Comparison of ENCODE assay signal across 1 cellular context in the genomic region with DNA sequence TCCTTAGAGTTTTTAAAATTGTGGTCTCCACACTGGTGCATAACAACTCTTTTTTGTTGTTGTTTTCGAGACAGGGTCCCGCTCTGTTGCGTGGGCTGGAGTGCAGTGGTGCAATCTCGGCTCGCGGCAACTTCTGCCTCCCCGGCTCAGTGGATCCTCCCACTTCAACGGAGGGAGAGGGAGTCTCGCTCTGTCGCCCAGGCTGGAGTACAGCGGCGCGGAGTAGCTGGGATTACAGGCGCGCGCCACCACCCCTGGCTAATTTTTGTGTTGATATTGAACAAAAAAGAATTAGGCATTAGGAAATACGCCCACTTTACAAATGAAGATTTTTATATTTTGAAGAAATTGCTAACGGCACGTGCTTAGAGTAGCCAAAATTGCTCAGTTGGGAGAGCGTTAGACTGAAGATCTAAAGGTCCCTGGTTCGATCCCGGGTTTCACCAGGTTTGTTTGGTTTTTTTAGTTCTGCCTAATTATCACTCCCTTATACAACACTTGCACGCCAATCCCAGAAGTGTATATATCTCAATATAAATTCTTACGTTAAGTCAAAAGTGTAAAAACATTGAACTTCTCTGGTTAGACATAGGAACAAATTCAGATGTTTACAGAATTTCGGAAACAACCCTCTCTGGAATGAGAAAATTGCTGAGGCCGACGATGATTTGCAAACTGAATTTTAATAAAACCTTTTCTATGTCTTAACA.
TF ChIP-seq lines count a peak whose summit lies in the region.

No MANE protein-coding gene starts in this region.

TF ChIP-seq in K562, 482 proteins besides CTCF, POLR2A, EP300 and RAD21 (continued from another document and continues in another):
- TF ChIP-seq, protein P1, sequence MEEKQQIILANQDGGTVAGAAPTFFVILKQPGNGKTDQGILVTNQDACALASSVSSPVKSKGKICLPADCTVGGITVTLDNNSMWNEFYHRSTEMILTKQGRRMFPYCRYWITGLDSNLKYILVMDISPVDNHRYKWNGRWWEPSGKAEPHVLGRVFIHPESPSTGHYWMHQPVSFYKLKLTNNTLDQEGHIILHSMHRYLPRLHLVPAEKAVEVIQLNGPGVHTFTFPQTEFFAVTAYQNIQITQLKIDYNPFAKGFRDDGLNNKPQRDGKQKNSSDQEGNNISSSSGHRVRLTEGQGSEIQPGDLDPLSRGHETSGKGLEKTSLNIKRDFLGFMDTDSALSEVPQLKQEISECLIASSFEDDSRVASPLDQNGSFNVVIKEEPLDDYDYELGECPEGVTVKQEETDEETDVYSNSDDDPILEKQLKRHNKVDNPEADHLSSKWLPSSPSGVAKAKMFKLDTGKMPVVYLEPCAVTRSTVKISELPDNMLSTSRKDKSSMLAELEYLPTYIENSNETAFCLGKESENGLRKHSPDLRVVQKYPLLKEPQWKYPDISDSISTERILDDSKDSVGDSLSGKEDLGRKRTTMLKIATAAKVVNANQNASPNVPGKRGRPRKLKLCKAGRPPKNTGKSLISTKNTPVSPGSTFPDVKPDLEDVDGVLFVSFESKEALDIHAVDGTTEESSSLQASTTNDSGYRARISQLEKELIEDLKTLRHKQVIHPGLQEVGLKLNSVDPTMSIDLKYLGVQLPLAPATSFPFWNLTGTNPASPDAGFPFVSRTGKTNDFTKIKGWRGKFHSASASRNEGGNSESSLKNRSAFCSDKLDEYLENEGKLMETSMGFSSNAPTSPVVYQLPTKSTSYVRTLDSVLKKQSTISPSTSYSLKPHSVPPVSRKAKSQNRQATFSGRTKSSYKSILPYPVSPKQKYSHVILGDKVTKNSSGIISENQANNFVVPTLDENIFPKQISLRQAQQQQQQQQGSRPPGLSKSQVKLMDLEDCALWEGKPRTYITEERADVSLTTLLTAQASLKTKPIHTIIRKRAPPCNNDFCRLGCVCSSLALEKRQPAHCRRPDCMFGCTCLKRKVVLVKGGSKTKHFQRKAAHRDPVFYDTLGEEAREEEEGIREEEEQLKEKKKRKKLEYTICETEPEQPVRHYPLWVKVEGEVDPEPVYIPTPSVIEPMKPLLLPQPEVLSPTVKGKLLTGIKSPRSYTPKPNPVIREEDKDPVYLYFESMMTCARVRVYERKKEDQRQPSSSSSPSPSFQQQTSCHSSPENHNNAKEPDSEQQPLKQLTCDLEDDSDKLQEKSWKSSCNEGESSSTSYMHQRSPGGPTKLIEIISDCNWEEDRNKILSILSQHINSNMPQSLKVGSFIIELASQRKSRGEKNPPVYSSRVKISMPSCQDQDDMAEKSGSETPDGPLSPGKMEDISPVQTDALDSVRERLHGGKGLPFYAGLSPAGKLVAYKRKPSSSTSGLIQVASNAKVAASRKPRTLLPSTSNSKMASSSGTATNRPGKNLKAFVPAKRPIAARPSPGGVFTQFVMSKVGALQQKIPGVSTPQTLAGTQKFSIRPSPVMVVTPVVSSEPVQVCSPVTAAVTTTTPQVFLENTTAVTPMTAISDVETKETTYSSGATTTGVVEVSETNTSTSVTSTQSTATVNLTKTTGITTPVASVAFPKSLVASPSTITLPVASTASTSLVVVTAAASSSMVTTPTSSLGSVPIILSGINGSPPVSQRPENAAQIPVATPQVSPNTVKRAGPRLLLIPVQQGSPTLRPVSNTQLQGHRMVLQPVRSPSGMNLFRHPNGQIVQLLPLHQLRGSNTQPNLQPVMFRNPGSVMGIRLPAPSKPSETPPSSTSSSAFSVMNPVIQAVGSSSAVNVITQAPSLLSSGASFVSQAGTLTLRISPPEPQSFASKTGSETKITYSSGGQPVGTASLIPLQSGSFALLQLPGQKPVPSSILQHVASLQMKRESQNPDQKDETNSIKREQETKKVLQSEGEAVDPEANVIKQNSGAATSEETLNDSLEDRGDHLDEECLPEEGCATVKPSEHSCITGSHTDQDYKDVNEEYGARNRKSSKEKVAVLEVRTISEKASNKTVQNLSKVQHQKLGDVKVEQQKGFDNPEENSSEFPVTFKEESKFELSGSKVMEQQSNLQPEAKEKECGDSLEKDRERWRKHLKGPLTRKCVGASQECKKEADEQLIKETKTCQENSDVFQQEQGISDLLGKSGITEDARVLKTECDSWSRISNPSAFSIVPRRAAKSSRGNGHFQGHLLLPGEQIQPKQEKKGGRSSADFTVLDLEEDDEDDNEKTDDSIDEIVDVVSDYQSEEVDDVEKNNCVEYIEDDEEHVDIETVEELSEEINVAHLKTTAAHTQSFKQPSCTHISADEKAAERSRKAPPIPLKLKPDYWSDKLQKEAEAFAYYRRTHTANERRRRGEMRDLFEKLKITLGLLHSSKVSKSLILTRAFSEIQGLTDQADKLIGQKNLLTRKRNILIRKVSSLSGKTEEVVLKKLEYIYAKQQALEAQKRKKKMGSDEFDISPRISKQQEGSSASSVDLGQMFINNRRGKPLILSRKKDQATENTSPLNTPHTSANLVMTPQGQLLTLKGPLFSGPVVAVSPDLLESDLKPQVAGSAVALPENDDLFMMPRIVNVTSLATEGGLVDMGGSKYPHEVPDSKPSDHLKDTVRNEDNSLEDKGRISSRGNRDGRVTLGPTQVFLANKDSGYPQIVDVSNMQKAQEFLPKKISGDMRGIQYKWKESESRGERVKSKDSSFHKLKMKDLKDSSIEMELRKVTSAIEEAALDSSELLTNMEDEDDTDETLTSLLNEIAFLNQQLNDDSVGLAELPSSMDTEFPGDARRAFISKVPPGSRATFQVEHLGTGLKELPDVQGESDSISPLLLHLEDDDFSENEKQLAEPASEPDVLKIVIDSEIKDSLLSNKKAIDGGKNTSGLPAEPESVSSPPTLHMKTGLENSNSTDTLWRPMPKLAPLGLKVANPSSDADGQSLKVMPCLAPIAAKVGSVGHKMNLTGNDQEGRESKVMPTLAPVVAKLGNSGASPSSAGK (IDR thresholded peaks at IDR 0.05), result peak; percentile 95
- no peak for TF ChIP-seq TEAD2 (tag; IDR thresholded peaks at IDR 0.05)
- TF ChIP-seq, protein P2, sequence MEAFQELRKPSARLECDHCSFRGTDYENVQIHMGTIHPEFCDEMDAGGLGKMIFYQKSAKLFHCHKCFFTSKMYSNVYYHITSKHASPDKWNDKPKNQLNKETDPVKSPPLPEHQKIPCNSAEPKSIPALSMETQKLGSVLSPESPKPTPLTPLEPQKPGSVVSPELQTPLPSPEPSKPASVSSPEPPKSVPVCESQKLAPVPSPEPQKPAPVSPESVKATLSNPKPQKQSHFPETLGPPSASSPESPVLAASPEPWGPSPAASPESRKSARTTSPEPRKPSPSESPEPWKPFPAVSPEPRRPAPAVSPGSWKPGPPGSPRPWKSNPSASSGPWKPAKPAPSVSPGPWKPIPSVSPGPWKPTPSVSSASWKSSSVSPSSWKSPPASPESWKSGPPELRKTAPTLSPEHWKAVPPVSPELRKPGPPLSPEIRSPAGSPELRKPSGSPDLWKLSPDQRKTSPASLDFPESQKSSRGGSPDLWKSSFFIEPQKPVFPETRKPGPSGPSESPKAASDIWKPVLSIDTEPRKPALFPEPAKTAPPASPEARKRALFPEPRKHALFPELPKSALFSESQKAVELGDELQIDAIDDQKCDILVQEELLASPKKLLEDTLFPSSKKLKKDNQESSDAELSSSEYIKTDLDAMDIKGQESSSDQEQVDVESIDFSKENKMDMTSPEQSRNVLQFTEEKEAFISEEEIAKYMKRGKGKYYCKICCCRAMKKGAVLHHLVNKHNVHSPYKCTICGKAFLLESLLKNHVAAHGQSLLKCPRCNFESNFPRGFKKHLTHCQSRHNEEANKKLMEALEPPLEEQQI (IDR thresholded peaks at IDR 0.05), result peak; percentile 67; the same call in 1 of the 2 replicates
- TF ChIP-seq, protein P3, sequence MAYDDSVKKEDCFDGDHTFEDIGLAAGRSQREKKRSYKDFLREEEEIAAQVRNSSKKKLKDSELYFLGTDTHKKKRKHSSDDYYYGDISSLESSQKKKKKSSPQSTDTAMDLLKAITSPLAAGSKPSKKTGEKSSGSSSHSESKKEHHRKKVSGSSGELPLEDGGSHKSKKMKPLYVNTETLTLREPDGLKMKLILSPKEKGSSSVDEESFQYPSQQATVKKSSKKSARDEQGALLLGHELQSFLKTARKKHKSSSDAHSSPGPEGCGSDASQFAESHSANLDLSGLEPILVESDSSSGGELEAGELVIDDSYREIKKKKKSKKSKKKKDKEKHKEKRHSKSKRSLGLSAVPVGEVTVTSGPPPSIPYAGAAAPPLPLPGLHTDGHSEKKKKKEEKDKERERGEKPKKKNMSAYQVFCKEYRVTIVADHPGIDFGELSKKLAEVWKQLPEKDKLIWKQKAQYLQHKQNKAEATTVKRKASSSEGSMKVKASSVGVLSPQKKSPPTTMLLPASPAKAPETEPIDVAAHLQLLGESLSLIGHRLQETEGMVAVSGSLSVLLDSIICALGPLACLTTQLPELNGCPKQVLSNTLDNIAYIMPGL (CRISPR knock-in tag; IDR thresholded peaks at IDR 0.05), result peak; percentile 66; the same call in 1 of the 2 replicates
- peak; percentile 37; the same call in 1 of the 2 replicates for TF ChIP-seq PML (IDR thresholded peaks at IDR 0.05; ENCODE audit: low read length)
- no peak for TF ChIP-seq PCBP2 (IDR thresholded peaks at IDR 0.05; ENCODE audit: low read depth, low read length, poor library complexity, severe bottlenecking)
- no peak for TF ChIP-seq PYGO2 (tag; IDR thresholded peaks at IDR 0.05)
- TF ChIP-seq, protein P4, sequence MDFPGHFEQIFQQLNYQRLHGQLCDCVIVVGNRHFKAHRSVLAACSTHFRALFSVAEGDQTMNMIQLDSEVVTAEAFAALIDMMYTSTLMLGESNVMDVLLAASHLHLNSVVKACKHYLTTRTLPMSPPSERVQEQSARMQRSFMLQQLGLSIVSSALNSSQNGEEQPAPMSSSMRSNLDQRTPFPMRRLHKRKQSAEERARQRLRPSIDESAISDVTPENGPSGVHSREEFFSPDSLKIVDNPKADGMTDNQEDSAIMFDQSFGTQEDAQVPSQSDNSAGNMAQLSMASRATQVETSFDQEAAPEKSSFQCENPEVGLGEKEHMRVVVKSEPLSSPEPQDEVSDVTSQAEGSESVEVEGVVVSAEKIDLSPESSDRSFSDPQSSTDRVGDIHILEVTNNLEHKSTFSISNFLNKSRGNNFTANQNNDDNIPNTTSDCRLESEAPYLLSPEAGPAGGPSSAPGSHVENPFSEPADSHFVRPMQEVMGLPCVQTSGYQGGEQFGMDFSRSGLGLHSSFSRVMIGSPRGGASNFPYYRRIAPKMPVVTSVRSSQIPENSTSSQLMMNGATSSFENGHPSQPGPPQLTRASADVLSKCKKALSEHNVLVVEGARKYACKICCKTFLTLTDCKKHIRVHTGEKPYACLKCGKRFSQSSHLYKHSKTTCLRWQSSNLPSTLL (IDR thresholded peaks at IDR 0.05), result no peak
- no peak for TF ChIP-seq PHTF2 (CRISPR knock-in tag; IDR thresholded peaks at IDR 0.05)
- TF ChIP-seq NRF1 (conservative IDR thresholded peaks at IDR 0.05 in 1 of 2, IDR thresholded peaks at IDR 0.05 in 1 of 2), result peak; percentile 63 to 67
- TF ChIP-seq, protein P5, sequence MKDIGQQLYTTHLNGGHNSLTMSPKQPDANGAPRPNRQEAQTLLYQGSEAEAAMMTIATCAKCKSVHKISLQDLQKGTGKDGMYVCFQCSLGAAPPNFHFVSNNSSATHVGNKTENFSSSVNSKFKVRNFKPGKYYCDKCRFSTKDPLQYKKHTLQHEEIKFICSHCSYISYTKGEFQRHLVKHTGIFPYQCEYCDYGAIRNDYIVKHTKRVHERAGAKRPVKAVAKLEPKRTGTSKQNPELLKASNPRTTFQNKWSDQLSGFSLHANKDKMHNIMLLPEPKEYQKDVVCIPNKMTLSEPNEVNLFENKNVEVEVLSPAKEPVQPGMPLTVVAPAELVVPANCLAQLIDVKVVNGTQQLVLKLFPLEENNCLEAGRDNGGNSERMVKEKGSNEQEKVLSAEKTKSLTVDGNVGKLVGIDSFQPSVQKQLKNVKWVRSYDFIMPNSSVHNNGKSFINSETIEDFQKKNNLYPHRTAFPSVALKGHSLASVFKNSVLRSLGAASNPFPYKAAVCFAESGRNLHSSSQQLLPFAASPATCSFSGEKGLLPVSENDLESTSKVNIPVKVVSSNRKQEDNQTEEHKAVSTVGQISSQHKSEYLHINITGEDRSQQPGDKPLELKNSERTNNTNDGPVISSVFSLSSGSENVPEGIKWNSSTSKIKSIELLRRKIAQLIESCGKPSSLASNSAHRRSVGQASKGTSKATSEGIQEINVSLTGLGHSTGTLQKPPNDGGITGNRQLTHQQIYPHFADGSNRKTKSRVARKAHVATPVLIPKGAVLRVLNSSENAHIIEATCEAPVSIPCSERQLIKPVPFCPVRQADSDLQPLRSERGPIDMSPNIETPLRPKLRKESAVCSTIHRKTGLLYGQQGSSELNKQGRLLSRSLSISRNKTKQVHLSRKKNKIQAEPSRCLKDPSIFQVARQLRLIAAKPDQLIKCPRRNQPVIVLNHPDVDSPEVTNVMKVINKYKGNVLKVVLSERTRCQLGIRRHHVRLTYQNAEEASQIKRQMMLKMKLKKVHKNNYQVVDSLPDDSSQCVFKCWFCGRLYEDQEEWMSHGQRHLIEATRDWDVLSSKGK (CRISPR knock-in tag; IDR thresholded peaks at IDR 0.05), result no peak
- TF ChIP-seq MTA2 (IDR thresholded peaks at IDR 0.05; ENCODE audit: low read depth), result no peak
- TF ChIP-seq, protein P6, sequence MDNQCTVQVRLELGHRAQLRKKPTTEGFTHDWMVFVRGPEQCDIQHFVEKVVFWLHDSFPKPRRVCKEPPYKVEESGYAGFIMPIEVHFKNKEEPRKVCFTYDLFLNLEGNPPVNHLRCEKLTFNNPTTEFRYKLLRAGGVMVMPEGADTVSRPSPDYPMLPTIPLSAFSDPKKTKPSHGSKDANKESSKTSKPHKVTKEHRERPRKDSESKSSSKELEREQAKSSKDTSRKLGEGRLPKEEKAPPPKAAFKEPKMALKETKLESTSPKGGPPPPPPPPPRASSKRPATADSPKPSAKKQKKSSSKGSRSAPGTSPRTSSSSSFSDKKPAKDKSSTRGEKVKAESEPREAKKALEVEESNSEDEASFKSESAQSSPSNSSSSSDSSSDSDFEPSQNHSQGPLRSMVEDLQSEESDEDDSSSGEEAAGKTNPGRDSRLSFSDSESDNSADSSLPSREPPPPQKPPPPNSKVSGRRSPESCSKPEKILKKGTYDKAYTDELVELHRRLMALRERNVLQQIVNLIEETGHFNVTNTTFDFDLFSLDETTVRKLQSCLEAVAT (IDR thresholded peaks at IDR 0.05), result no peak; a peak in 1 of 4 replicates
- no peak for TF ChIP-seq TAF15 (IDR thresholded peaks at IDR 0.05; ENCODE audit: low read depth, low read length)
- peak; percentile 37; the same call in 1 of the 2 replicates for TF ChIP-seq NCOR1 (IDR thresholded peaks at IDR 0.05)
- TF ChIP-seq RB1 (IDR thresholded peaks at IDR 0.05; ENCODE audit: low read depth), result no peak
- TF ChIP-seq HLTF (IDR thresholded peaks at IDR 0.05), result no peak
- TF ChIP-seq ARNT (IDR thresholded peaks at IDR 0.05), result peak; percentile 41 to 75; a peak in 2 of 4 replicates
- no peak for TF ChIP-seq SMARCB1 (IDR thresholded peaks at IDR 0.05; ENCODE audit: insufficient read length, low read depth)
- TF ChIP-seq SRSF7 (optimal IDR thresholded peaks at IDR 0.05; ENCODE audit: low read depth, low read length), result no peak
- TF ChIP-seq CCNT2 (IDR thresholded peaks at IDR 0.05; ENCODE audit: borderline replicate concordance, extremely low read depth, insufficient read length, low read depth, low read length), result peak; percentile 24
